In the genomic region with DNA sequence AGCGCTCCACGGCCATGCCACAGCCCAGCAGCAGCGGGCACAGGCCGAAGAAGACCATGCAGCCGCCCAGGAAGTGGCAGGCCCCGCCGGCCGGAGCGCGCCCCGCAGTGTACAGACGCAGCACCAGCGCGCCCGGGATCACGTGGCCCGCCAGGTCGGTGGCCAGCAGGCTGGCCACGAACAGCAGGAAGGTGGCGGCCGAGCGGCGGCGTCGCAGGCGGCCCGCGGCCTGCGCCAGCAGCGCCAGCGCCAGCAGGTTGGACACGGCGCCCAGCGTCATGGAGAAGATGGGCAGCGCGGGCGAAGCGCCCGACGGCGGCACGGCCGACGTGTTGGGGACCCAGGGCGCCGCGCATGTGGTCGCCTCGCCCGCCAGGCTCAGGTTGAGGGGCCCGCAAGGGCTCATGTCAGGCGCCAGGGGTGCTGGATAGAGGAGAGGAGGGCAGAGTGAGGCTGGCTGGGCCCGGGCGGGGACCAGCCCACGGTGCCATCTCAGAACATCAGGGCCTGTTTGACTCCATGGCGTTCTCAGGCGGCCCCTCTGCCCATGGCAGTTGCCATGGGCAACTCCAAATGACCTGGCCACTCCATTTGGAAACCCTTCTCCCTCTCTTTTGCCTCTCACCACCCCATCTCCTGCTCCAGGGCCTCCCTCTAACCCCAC, we compare ENCODE assay signal across 13 cellular contexts. TPM values are rescaled to one million over a fixed set of nuclear protein-coding genes. Genes with fewer than 3 reads are reported as not detected.
A peak's percentile ranks its signal among the peaks of the same experiment; 100 is the strongest.
DNase-seq lines count a peak whose midpoint lies in the region; ATAC-seq, FAIRE-seq and TF ChIP-seq lines count a peak whose summit lies in the region.
"Had no signal": no experiment of that assay in that cellular context is flagged by ENCODE, and none has a peak within 500 bp of the region (broad histone marks: within the 10 kb centered on the region; RNA-seq: fewer than 3 reads in every experiment).

No MANE protein-coding gene starts in this region.

- CTCF ChIA-PET in GM10248 (lab: Yijun Ruan, JAX) = interaction anchor here (0.7 to 2.6 kb wide), 2 partner anchors 7 to 13 kb away, joined by 3 to 15 read pairs; no protein-coding TSS in a partner anchor

- peaks cover 16 to 29% (median 26%) of the 10 kb centered on the region in 11 experiments for H3K27me3 ChIP-seq in BLaER1 treated with 17β-estradiol and CSF1 and Interleukin-3, amounts not matched to agents 10 nM and 100 nM

- peaks cover 56 to 70% (median 64%) of the 10 kb centered on the region in 10 experiments for H3K4me1 ChIP-seq in BLaER1 treated with 17β-estradiol and CSF1 and Interleukin-3, amounts not matched to agents 10 nM and 100 nM

- no peaks in the 10 kb centered on the region for H3K9me3 Mint-ChIP-seq in central memory CD8-positive, alpha-beta T cell
- H3K9me3 Mint-ChIP-seq in naive thymus-derived CD8-positive, alpha-beta T cell = no peaks in the 10 kb centered on the region
- H3K9me3 Mint-ChIP-seq: activated naive CD4-positive, alpha-beta T cell treated with anti-CD3 and anti-CD28 coated beads, Interleukin-2, amount 10 ng/mL, durations not matched to agents 7 days and 5 days had no signal

- in situ Hi-C loops in GM13976 (cut with MboI; ENCODE audit: low sequenced_read_pairs, unreplicated experiment) (no loop called here), ACHN (cut with HindIII; ENCODE audit: low pct_ligation_motif_present, low pct_unique_long_range_greater_than_20kb, low sequenced_read_pairs) (no loop called here)

- H3K27ac Mint-ChIP-seq in central memory CD8-positive, alpha-beta T cell (ENCODE audit: low read depth) = peak overlapping the region; percentile 71
- peak overlapping the region in 3 of 10 donors; percentile 43 to 77 (median 57) for H3K27ac Mint-ChIP-seq in naive thymus-derived CD8-positive, alpha-beta T cell

- H3K36me3 Mint-ChIP-seq in central memory CD8-positive, alpha-beta T cell (ENCODE audit: insufficient read depth) = peaks cover 43% of the 10 kb centered on the region
- peaks cover 0 to 34% (median 2%) of the 10 kb centered on the region in 3 donors for H3K36me3 Mint-ChIP-seq in naive thymus-derived CD8-positive, alpha-beta T cell

- DNase-seq in GM13976 (ENCODE audit: low spot score) = peak; percentile 40
- DNase-seq in central memory CD8-positive, alpha-beta T cell (ENCODE audit: low spot score in 2 of 2) = no peak
- no peak for DNase-seq in naive thymus-derived CD8-positive, alpha-beta T cell
- no peak for DNase-seq in ACHN
- no peak for DNase-seq in HCEC 1CT
- no peak for DNase-seq in GM12891 (ENCODE audit: insufficient read length, low spot score)
- DNase-seq in GM10248 (ENCODE audit: extremely low spot score) = no peak
- DNase-seq: activated naive CD4-positive, alpha-beta T cell treated with anti-CD3 and anti-CD28 coated beads, Interleukin-2, amount 10 ng/mL, durations not matched to agents 7 days and 5 days; effector CD4-positive, alpha-beta T cell; NCI-H2081 treated with DMSO at 0.1 percent for 48 hours had no signal

- peak overlapping the region; percentile 83 to 96 (median 92) for H3K4me2 ChIP-seq in BLaER1 treated with 17β-estradiol and CSF1 and Interleukin-3, amounts not matched to agents 10 nM and 100 nM

- no peak for FAIRE-seq in GM12891 (lab: Jason Lieb, UNC)
- FAIRE-seq: D721Med, RCC 7860 had no signal

- ATAC-seq in central memory CD8-positive, alpha-beta T cell (replicated peaks; ENCODE audit: extremely low read depth, poor library complexity, severe bottlenecking) = no peak
- ATAC-seq in naive thymus-derived CD8-positive, alpha-beta T cell = no peak

- H3K27ac ChIP-seq in BLaER1 treated with 17β-estradiol and CSF1 and Interleukin-3, amounts not matched to agents 10 nM and 100 nM = no peak overlapping the region

- peaks cover 0 to 76% (median 0%) of the 10 kb centered on the region in 11 experiments; a peak in 7 of 22 replicates for H4K20me1 ChIP-seq in BLaER1 treated with 17β-estradiol and CSF1 and Interleukin-3, amounts not matched to agents 10 nM and 100 nM

- peaks cover 26 to 44% (median 38%) of the 10 kb centered on the region in 11 experiments for H3K36me3 ChIP-seq in BLaER1 treated with 17β-estradiol and CSF1 and Interleukin-3, amounts not matched to agents 10 nM and 100 nM

- POLR2A ChIA-PET in naive thymus-derived CD8-positive, alpha-beta T cell (lab: Charles Lee) = interaction anchor here (1.3 to 4.9 kb wide), 3 partner anchors 40 to 47 kb away, joined by 3 to 23 read pairs (median 7); a partner anchor contains a TSS
- POLR2A ChIA-PET in GM10248 (lab: Yijun Ruan, JAX) = no interaction called here

- H3K27me3 Mint-ChIP-seq in central memory CD8-positive, alpha-beta T cell = peaks cover 24% of the 10 kb centered on the region
- H3K27me3 Mint-ChIP-seq in naive thymus-derived CD8-positive, alpha-beta T cell = peaks cover 11 to 25% (median 14%) of the 10 kb centered on the region in 5 donors

- no peak for TF ChIP-seq CTCF in GM13976 (IDR thresholded peaks at IDR 0.05; ENCODE audit: borderline replicate concordance, control extremely low read depth, extremely low read depth, insufficient read depth, missing control alignments)
- no peak for TF ChIP-seq CTCF in GM10248 (IDR thresholded peaks at IDR 0.05; ENCODE audit: control extremely low read depth, extremely low read depth, low read depth, missing control alignments)

- no peak overlapping the region for H3K4me3 Mint-ChIP-seq in central memory CD8-positive, alpha-beta T cell
- peak overlapping the region in 9 of 10 donors; percentile 2 to 68 (median 39) for H3K4me3 Mint-ChIP-seq in naive thymus-derived CD8-positive, alpha-beta T cell
- H3K4me3 Mint-ChIP-seq: activated naive CD4-positive, alpha-beta T cell treated with anti-CD3 and anti-CD28 coated beads, Interleukin-2, amount 10 ng/mL, durations not matched to agents 7 days and 5 days had no signal

- H3K4me1 Mint-ChIP-seq in central memory CD8-positive, alpha-beta T cell = peaks cover 42% of the 10 kb centered on the region
- H3K4me1 Mint-ChIP-seq in naive thymus-derived CD8-positive, alpha-beta T cell = peaks cover 18 to 48% (median 32%) of the 10 kb centered on the region in 4 donors

- H3K9me3 ChIP-seq in BLaER1 treated with 17β-estradiol and CSF1 and Interleukin-3, amounts not matched to agents 10 nM and 100 nM (replicated peaks in 1 of 11) = no peaks in the 10 kb centered on the region

- peak overlapping the region in 2 of 11 experiments; percentile 63 to 67; a peak in 2 of 22 replicates for H3K9ac ChIP-seq in BLaER1 treated with 17β-estradiol and CSF1 and Interleukin-3, amounts not matched to agents 10 nM and 100 nM

- TF ChIP-seq POLR2A in GM12891 (IDR thresholded peaks at IDR 0.05; ENCODE audit: low read depth, low read length) = no peak

- H3K4me3 ChIP-seq in BLaER1 treated with 17β-estradiol and CSF1 and Interleukin-3, amounts not matched to agents 10 nM and 100 nM = peak overlapping the region in 2 of 10 experiments; percentile 59 to 66; a peak in 2 of 20 replicates

TF ChIP-seq in GM12891, 5 proteins besides CTCF, POLR2A, EP300 and RAD21:
- TF ChIP-seq TAF1 (IDR thresholded peaks at IDR 0.05; ENCODE audit: low read depth, low read length) (no peak), SPI1 (IDR thresholded peaks at IDR 0.05; ENCODE audit: low read depth, low read length) (no peak), POLR2AphosphoS5 (IDR thresholded peaks at IDR 0.05; ENCODE audit: low read depth, low read length) (no peak), PAX5 (IDR thresholded peaks at IDR 0.05; ENCODE audit: insufficient read depth, low read length, severe bottlenecking) (no peak), POU2F2 (IDR thresholded peaks at IDR 0.05; ENCODE audit: low read depth, low read length) (no peak)
TF ChIP-seq in GM12891: peak in this region for 0.

RNA-seq across cellular contexts. Expression of a gene that starts 1.1 kb away (rescaled TPM):
- total RNA-seq in naive thymus-derived CD8-positive, alpha-beta T cell = not detected
- not detected for polyA plus RNA-seq in naive thymus-derived CD8-positive, alpha-beta T cell
- polyA plus RNA-seq in GM12891 (2012; ENCODE audit: low read depth, missing spikeins) = not detected

RNA-seq across cellular contexts. Expression of a gene that starts 21.9 kb away (rescaled TPM):
- 10 to 100 TPM; 19.9 to 23.0 TPM for total RNA-seq in naive thymus-derived CD8-positive, alpha-beta T cell
- polyA plus RNA-seq in naive thymus-derived CD8-positive, alpha-beta T cell = 10 to 100 TPM; 32.2 to 35.0 (median 33.5) TPM
- polyA plus RNA-seq in GM12891 (2012; ENCODE audit: low read depth, missing spikeins) = 10.4 TPM

RNA-seq across cellular contexts. Expression of a gene that starts 40.9 kb away (rescaled TPM):
- 100 to 1,000 TPM; 188 to 200 TPM for total RNA-seq in naive thymus-derived CD8-positive, alpha-beta T cell
- 10 to 100 TPM; 45.5 to 96.6 (median 56.8) TPM for polyA plus RNA-seq in naive thymus-derived CD8-positive, alpha-beta T cell
- 77.0 TPM for polyA plus RNA-seq in GM12891 (2012; ENCODE audit: low read depth, missing spikeins)

RNA-seq across cellular contexts. Expression of a gene that starts 44.1 kb away (rescaled TPM):
- 100 to 1,000 TPM; 165 to 171 TPM for total RNA-seq in naive thymus-derived CD8-positive, alpha-beta T cell
- 100 to 1,000 TPM; 205 to 348 (median 344) TPM for polyA plus RNA-seq in naive thymus-derived CD8-positive, alpha-beta T cell
- polyA plus RNA-seq in GM12891 (2012; ENCODE audit: low read depth, missing spikeins) = 26.5 TPM

RNA-seq across cellular contexts. Expression of a gene that starts 54.9 kb away (rescaled TPM):
- 100 to 1,000 TPM; 158 to 165 TPM for total RNA-seq in naive thymus-derived CD8-positive, alpha-beta T cell
- 100 to 1,000 TPM in 2 of 3 donors, 10 to 100 TPM in 1; 96.0 to 136 (median 106) TPM for polyA plus RNA-seq in naive thymus-derived CD8-positive, alpha-beta T cell
- polyA plus RNA-seq in GM12891 (2012; ENCODE audit: low read depth, missing spikeins) = 153 TPM
